ENCODE assay signal across 16 cellular contexts in genomic region chr1:23362218-23362713, GRCh38. TPM values are rescaled to one million over a fixed set of nuclear protein-coding genes. Genes with fewer than 3 reads are reported as not detected.
DNase-seq lines count a peak whose midpoint lies in the region; ATAC-seq, FAIRE-seq and TF ChIP-seq lines count a peak whose summit lies in the region.
"Had no signal": no experiment of that assay in that cellular context is flagged by ENCODE, and none has a peak within 500 bp of the region (broad histone marks: within the 10 kb centered on the region; RNA-seq: fewer than 3 reads in every experiment).

No MANE protein-coding gene starts in this region.

- H3K4me3 ChIP-seq in right cardiac atrium (ENCODE audit: low read length), result peak overlapping the region; percentile 18
- H3K4me3 ChIP-seq in left ventricle myocardium inferior, result no peak overlapping the region
- peak overlapping the region; percentile 1 for H3K4me3 ChIP-seq in iPS-15b (ENCODE audit: low read depth, low read length)

- no peak for TF ChIP-seq POLR2A in GM12892 (IDR thresholded peaks at IDR 0.05; ENCODE audit: low read depth, low read length)

- peaks cover 10% of the 10 kb centered on the region for H3K4me1 Mint-ChIP-seq in CD14-positive monocyte

- DNase-seq in right cardiac atrium, result no peak
- DNase-seq in left ventricle myocardium inferior, result no peak
- DNase-seq in OCI-M1 (lab: John Stamatoyannopoulos, UW), result peak; percentile 17
- DNase-seq in T-helper 9 cell, result no peak
- DNase-seq in GM12892 (ENCODE audit: insufficient read length), result no peak
- no peak for DNase-seq in CD14-positive monocyte (ENCODE audit: low spot score)
- DNase-seq: activated CD4-positive, alpha-beta T cell treated with anti-CD3 and anti-CD28 coated beads for 4 hours; aorta; COR-L47; effector CD4-positive, alpha-beta T cell; esophagus squamous epithelium; HCEC 1CT; NCI-H187 treated with DMSO at 0.1 percent for 48 hours had no signal

- no peak overlapping the region for H3K4me3 Mint-ChIP-seq in CD14-positive monocyte
- H3K4me3 Mint-ChIP-seq: central memory CD8-positive, alpha-beta T cell had no signal

- H3K27me3 ChIP-seq in right cardiac atrium (ENCODE audit: control insufficient read depth, insufficient read depth) (no peaks in the 10 kb centered on the region), left ventricle myocardium inferior (ENCODE audit: low read depth) (no peaks in the 10 kb centered on the region), iPS-15b (ENCODE audit: control insufficient read depth, insufficient read depth, low read length) (peaks cover 91% of the 10 kb centered on the region)
- H3K27me3 ChIP-seq: esophagus squamous epithelium had no signal

- H3K4me1 ChIP-seq in right cardiac atrium (ENCODE audit: control insufficient read depth, insufficient read depth, low read length), result no peaks in the 10 kb centered on the region
- H3K4me1 ChIP-seq in left ventricle myocardium inferior, result peaks cover 20% of the 10 kb centered on the region
- no peaks in the 10 kb centered on the region for H3K4me1 ChIP-seq in iPS-15b (ENCODE audit: control insufficient read depth, insufficient read depth, low read length)

- peak overlapping the region in 2 of 7 donors; percentile 18 to 20 for H3K27ac Mint-ChIP-seq in CD14-positive monocyte

- peaks cover 43 to 69% (median 66%) of the 10 kb centered on the region in 7 donors for H3K9me3 Mint-ChIP-seq in CD14-positive monocyte

- 98% methylated on average over 13 of the region's 13 CpGs for WGBS in right cardiac atrium

- intact Hi-C loops in right cardiac atrium (cut with DNase I), result no loop called here
- intact Hi-C loops in left ventricle myocardium inferior (cut with micrococcal nuclease), result no loop called here
- intact Hi-C loops in CD14-positive monocyte (cut with micrococcal nuclease), result loop anchor here in 1 of 2 donors (10.0 kb wide), 1 partner anchor 1283 kb away; the partner anchor contains the start of gene SRRM1

- no peak for TF ChIP-seq CTCF in left ventricle myocardium inferior (IDR thresholded peaks at IDR 0.05; ENCODE audit: borderline replicate concordance)
- no peak for TF ChIP-seq CTCF in CD14-positive monocyte (IDR thresholded peaks at IDR 0.05)

- H3K36me3 ChIP-seq in left ventricle myocardium inferior, result peaks cover 91% of the 10 kb centered on the region
- H3K36me3 ChIP-seq in iPS-15b (ENCODE audit: control insufficient read depth, insufficient read depth, low read length), result peaks cover 12% of the 10 kb centered on the region

- H3K27ac ChIP-seq in right cardiac atrium (ENCODE audit: low read length), result no peak overlapping the region
- H3K27ac ChIP-seq in left ventricle myocardium inferior (replicated peaks), result no peak overlapping the region
- H3K27ac ChIP-seq: esophagus squamous epithelium had no signal

- H3K9ac ChIP-seq in iPS-15b (ENCODE audit: low read depth, low read length), result no peak overlapping the region

- no peak for ATAC-seq in right cardiac atrium
- ATAC-seq: HepG2 had no signal

- H3K36me3 Mint-ChIP-seq in CD14-positive monocyte, result peaks cover 44 to 59% of the 10 kb centered on the region in 2 donors

- H3K27me3 Mint-ChIP-seq in CD14-positive monocyte (ENCODE audit: low read depth in 3 of 3), result peaks cover 0 to 1% (median 0%) of the 10 kb centered on the region in 3 donors
- H3K27me3 Mint-ChIP-seq: central memory CD8-positive, alpha-beta T cell had no signal

- peaks cover 14% of the 10 kb centered on the region for H3K9me3 ChIP-seq in right cardiac atrium (ENCODE audit: control insufficient read depth, low read length)
- peaks cover 84% of the 10 kb centered on the region for H3K9me3 ChIP-seq in left ventricle myocardium inferior (replicated peaks)
- peaks cover 44% of the 10 kb centered on the region for H3K9me3 ChIP-seq in iPS-15b (ENCODE audit: control insufficient read depth, insufficient read depth, low read length)

- FAIRE-seq in GM12892 (lab: Jason Lieb, UNC), result no peak
- FAIRE-seq: HepG2 had no signal

RNA-seq across cellular contexts. Expression of gene ZNF436, which starts 7.4 kb away (rescaled TPM):
- total RNA-seq in right cardiac atrium, result 10 to 100 TPM; 11.3 to 13.8 (median 12.7) TPM
- 4.4 TPM for polyA plus RNA-seq in right cardiac atrium
- 11.8 TPM for total RNA-seq in left ventricle myocardium inferior
- polyA plus RNA-seq in GM12892 (2012; ENCODE audit: missing spikeins), result 2.3 TPM
- 1 to 10 TPM; 1.4 to 2.0 TPM for polyA plus RNA-seq in CD14-positive monocyte

RNA-seq across cellular contexts. Expression of gene HNRNPR, which starts 18.2 kb away (rescaled TPM):
- total RNA-seq in right cardiac atrium (10 to 100 TPM; 59.8 to 73.7 (median 62.1) TPM), left ventricle myocardium inferior (54.6 TPM)
- polyA plus RNA-seq in right cardiac atrium (50.8 TPM), CD14-positive monocyte (100 to 1,000 TPM in 1 of 2 donors, 10 to 100 TPM in 1; 82.9 to 112 TPM)
- polyA plus RNA-seq in GM12892 (2012; ENCODE audit: missing spikeins), result 129 TPM
